ENCODE assay signal across 34 cellular contexts in genomic region chr6:158508450-158508849, GRCh38.
"Had no signal": no experiment of that assay in that cellular context is flagged by ENCODE, and none has a peak within 500 bp of the region (broad histone marks: within the 10 kb centered on the region; RNA-seq: fewer than 3 reads in every experiment).

No MANE protein-coding gene starts in this region.

- H3K27me3 ChIP-seq: MG63 had no signal

- H3K9me3 ChIP-seq: MG63 had no signal

- H3K4me3 ChIP-seq: MG63 had no signal

- DNase-seq: Karpas-422, Kasumi-1, MG63, MM.1S, MV-4-11, NCI-H1048, NCI-H1092, NCI-H1092 treated with DMSO at 0.1 percent for 48 hours, NCI-H1105, NCI-H1105 treated with DMSO at 0.1 percent for 48 hours, NCI-H1417, NCI-H1417 treated with DMSO at 0.1 percent for 48 hours, NCI-H1436, NCI-H1436 treated with DMSO at 0.1 percent for 48 hours, NCI-H146, NCI-H1694, NCI-H1694 treated with DMSO at 0.1 percent for 48 hours, NCI-H187, NCI-H187 treated with DMSO at 0.1 percent for 48 hours, NCI-H1930, NCI-H2029, NCI-H2029 treated with DMSO at 0.1 percent for 48 hours, NCI-H2081, NCI-H2081 treated with DMSO at 0.1 percent for 48 hours, NCI-H2107, NCI-H2171, NCI-H2171 treated with DMSO at 0.1 percent for 48 hours, NCI-H2227 treated with DMSO at 0.1 percent for 48 hours, NCI-H226, NCI-H345, NCI-H446, NCI-H446 treated with DMSO at 0.1 percent for 48 hours, NCI-H510A, NCI-H510A treated with DMSO at 0.1 percent for 48 hours had no signal

- H3K36me3 ChIP-seq: MG63 had no signal
